In the genomic region with DNA sequence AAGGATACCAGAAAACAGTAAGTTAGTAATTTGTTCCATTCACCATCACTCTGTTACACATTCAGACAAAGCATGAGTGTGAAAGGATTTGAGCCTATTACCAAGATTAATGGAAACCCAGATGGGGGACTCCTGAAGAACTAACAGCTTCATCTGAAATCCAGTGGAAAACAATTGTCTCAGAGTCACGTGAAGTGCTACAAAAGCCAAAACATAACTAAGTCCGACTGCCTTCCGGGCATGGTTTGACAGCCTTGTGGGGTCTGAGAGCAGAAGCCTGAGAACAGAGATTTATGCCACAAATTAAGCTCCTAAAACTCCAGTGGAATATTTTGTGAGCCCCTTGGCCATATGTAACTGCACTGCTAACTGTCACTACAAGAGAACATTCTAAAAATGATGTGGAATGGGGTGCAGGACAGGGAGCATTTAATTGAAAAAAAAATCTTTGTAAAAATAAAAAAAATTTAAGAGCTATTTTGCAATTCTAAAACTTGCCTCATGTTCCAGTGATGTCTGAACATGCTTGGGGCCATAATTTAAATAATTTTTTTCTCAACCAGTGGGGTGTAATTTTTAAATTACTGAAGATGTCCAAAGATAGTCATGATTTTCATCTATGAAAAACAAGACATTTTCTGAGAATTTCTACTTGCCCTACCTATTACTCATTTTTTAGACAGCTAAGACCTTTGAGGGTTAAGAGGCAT, we compare ENCODE assay signal across 19 cellular contexts.
DNase-seq lines count a peak whose midpoint lies in the region; ATAC-seq and TF ChIP-seq lines count a peak whose summit lies in the region.
"Had no signal": no experiment of that assay in that cellular context is flagged by ENCODE, and none has a peak within 500 bp of the region (broad histone marks: within the 10 kb centered on the region; RNA-seq: fewer than 3 reads in every experiment).

No MANE protein-coding gene starts in this region.

- no peak overlapping the region for H2AFZ ChIP-seq in GM23248
- H2AFZ ChIP-seq: GM23338 had no signal

- H3F3A ChIP-seq in GM23248 (ENCODE audit: insufficient read depth), result peaks cover 11% of the 10 kb centered on the region

- H3K4me3 ChIP-seq in GM23248, result no peak overlapping the region
- H3K4me3 ChIP-seq in fibroblast of the aortic adventitia (ENCODE audit: low read depth, low read length), result no peak overlapping the region
- H3K4me3 ChIP-seq in skeletal muscle satellite cell (ENCODE audit: low read length), result peak overlapping the region; percentile 42
- no peak overlapping the region for H3K4me3 ChIP-seq in stomach
- H3K4me3 ChIP-seq in tibial artery, result no peak overlapping the region
- H3K4me3 ChIP-seq: GM23338, lung, thoracic aorta had no signal

- ATAC-seq in GM18502 (IDR thresholded peaks at IDR 0.05; ENCODE audit: poor library complexity, unreplicated experiment), result no peak
- no peak for ATAC-seq in stimulated activated effector memory CD8-positive, alpha-beta T cell treated with anti-CD3 and anti-CD28 coated beads, Interleukin-12 subunit alpha, Interleukin-12 subunit beta, amount 100 ng/mL, for 72 hours
- ATAC-seq: activated T-cell treated with anti-CD3 and anti-CD28 coated beads, Interleukin-2, amount 50 U/mL, for 72 hours; CD8-positive, alpha-beta T cell; GM23338 had no signal

- H3K27me3 ChIP-seq in GM23248 (replicated peaks; ENCODE audit: insufficient read depth) (no peaks in the 10 kb centered on the region), skeletal muscle satellite cell (ENCODE audit: control insufficient read depth, insufficient read depth, low read length) (no peaks in the 10 kb centered on the region), stomach (no peaks in the 10 kb centered on the region), tibial artery (no peaks in the 10 kb centered on the region)

- peaks cover 15% of the 10 kb centered on the region for H3K9me3 Mint-ChIP-seq in stimulated activated effector memory CD8-positive, alpha-beta T cell treated with anti-CD3 and anti-CD28 coated beads, Interleukin-12 subunit alpha, Interleukin-12 subunit beta, amount 100 ng/mL, for 72 hours
- H3K9me3 Mint-ChIP-seq: activated T-cell treated with anti-CD3 and anti-CD28 coated beads, Interleukin-2, amount 50 U/mL, for 72 hours; CD8-positive, alpha-beta T cell; endodermal cell; GM23338 had no signal

- DNase-seq in GM23248 (peak; percentile 42), fibroblast of the aortic adventitia (ENCODE audit: low read depth) (peak; percentile 25), stomach (no peak), tibial artery (no peak)
- DNase-seq in stimulated activated effector memory CD8-positive, alpha-beta T cell treated with anti-CD3 and anti-CD28 coated beads, Interleukin-12 subunit alpha, Interleukin-12 subunit beta, amount 100 ng/mL, for 72 hours (ENCODE audit: low spot score in 2 of 2), result no peak
- DNase-seq: activated T-cell treated with anti-CD3 and anti-CD28 coated beads, Interleukin-2, amount 50 U/mL, for 72 hours; CD8-positive, alpha-beta T cell; endodermal cell; hippocampal formation; islet precursor cell; KG1; NCI-H446 had no signal

- TF ChIP-seq EP300 in stomach (IDR thresholded peaks at IDR 0.05), result no peak

- no peaks in the 10 kb centered on the region for H3K9me2 ChIP-seq in GM23248 (ENCODE audit: insufficient read depth)

- H3K27ac Mint-ChIP-seq in stimulated activated effector memory CD8-positive, alpha-beta T cell treated with anti-CD3 and anti-CD28 coated beads, Interleukin-12 subunit alpha, Interleukin-12 subunit beta, amount 100 ng/mL, for 72 hours, result no peak overlapping the region
- H3K27ac Mint-ChIP-seq: activated naive CD8-positive, alpha-beta T cell; activated T-cell treated with anti-CD3 and anti-CD28 coated beads, Interleukin-2, amount 50 U/mL, for 72 hours; CD8-positive, alpha-beta T cell; endodermal cell; GM23338 had no signal

- H3K9me3 ChIP-seq in GM23248 (ENCODE audit: low read depth) (no peaks in the 10 kb centered on the region), skeletal muscle satellite cell (replicated peaks; ENCODE audit: low read length) (no peaks in the 10 kb centered on the region), stomach (peaks cover 0 to 4% (median 0%) of the 10 kb centered on the region in 4 donors), tibial artery (no peaks in the 10 kb centered on the region)
- H3K9me3 ChIP-seq: thoracic aorta had no signal

- TF ChIP-seq CTCF in VCaP (conservative IDR thresholded peaks at IDR 0.05) (no peak), fibroblast of the aortic adventitia (IDR thresholded peaks at IDR 0.05; ENCODE audit: insufficient read depth, low read length) (no peak), stomach (IDR thresholded peaks at IDR 0.05) (no peak), tibial artery (IDR thresholded peaks at IDR 0.05) (no peak)

- no peaks in the 10 kb centered on the region for H3K4me1 Mint-ChIP-seq in stimulated activated effector memory CD8-positive, alpha-beta T cell treated with anti-CD3 and anti-CD28 coated beads, Interleukin-12 subunit alpha, Interleukin-12 subunit beta, amount 100 ng/mL, for 72 hours

- no peak for TF ChIP-seq POLR2A in stomach (IDR thresholded peaks at IDR 0.05)

- H3K36me3 ChIP-seq in GM23248 (ENCODE audit: low read depth), result no peaks in the 10 kb centered on the region
- H3K36me3 ChIP-seq in skeletal muscle satellite cell (ENCODE audit: insufficient read depth, low read length), result no peaks in the 10 kb centered on the region
- H3K36me3 ChIP-seq in stomach, result no peaks in the 10 kb centered on the region
- H3K36me3 ChIP-seq in tibial artery, result no peaks in the 10 kb centered on the region
- H3K36me3 ChIP-seq: thoracic aorta had no signal

- H4K20me1 ChIP-seq in GM23248 (ENCODE audit: insufficient read depth), result no peaks in the 10 kb centered on the region

- WGBS in GM23248 (ENCODE audit: low coverage in 1 of 2, low lambda C conversion rate in 2 of 2, missing lambda C conversion rate in 2 of 2), 2 experiments, result 25 to 37% methylated on average over 3 of the region's 3 CpGs
- 71 to 83% (median 79%) methylated on average over 3 of the region's 3 CpGs for WGBS in stomach, 5 donors

- H3K9ac ChIP-seq in GM23248 (peak overlapping the region; percentile 39; the same call in 1 of the 2 replicates), skeletal muscle satellite cell (ENCODE audit: low read depth, low read length) (peak overlapping the region; percentile 76)

- no peak overlapping the region for H3K4me3 Mint-ChIP-seq in stimulated activated effector memory CD8-positive, alpha-beta T cell treated with anti-CD3 and anti-CD28 coated beads, Interleukin-12 subunit alpha, Interleukin-12 subunit beta, amount 100 ng/mL, for 72 hours
- H3K4me3 Mint-ChIP-seq: activated naive CD8-positive, alpha-beta T cell; activated T-cell treated with anti-CD3 and anti-CD28 coated beads, Interleukin-2, amount 50 U/mL, for 72 hours; CD8-positive, alpha-beta T cell; endodermal cell; GM23338 had no signal

- intact Hi-C loops in stomach (cut with DNase I; ENCODE audit: low total_unique reads) (no loop called here), tibial artery (cut with DNase I; ENCODE audit: low total_unique reads) (no loop called here)

- H3K27ac ChIP-seq in GM23248, result peak overlapping the region; percentile 57
- peak overlapping the region; percentile 81 for H3K27ac ChIP-seq in VCaP
- H3K27ac ChIP-seq in stomach, result no peak overlapping the region
- H3K27ac ChIP-seq in tibial artery, result no peak overlapping the region
- H3K27ac ChIP-seq: thoracic aorta had no signal

- peak overlapping the region; percentile 70 for H3K4me2 ChIP-seq in GM23248 (ENCODE audit: unreplicated experiment)
- H3K4me2 ChIP-seq in skeletal muscle satellite cell (ENCODE audit: low read length), result peak overlapping the region; percentile 65
- H3K4me2 ChIP-seq: GM23338 had no signal

- in situ Hi-C loops in GM23248 (cut with MboI), result no loop called here

- H3K4me1 ChIP-seq in GM23248 (ENCODE audit: insufficient read depth) (peaks cover 19% of the 10 kb centered on the region), skeletal muscle satellite cell (ENCODE audit: control insufficient read depth, insufficient read depth, low read length) (peaks cover 21% of the 10 kb centered on the region), stomach (no peaks in the 10 kb centered on the region), tibial artery (no peaks in the 10 kb centered on the region)

- H3K36me3 Mint-ChIP-seq in stimulated activated effector memory CD8-positive, alpha-beta T cell treated with anti-CD3 and anti-CD28 coated beads, Interleukin-12 subunit alpha, Interleukin-12 subunit beta, amount 100 ng/mL, for 72 hours, result no peaks in the 10 kb centered on the region
- H3K36me3 Mint-ChIP-seq: activated naive CD8-positive, alpha-beta T cell; CD8-positive, alpha-beta T cell had no signal

- no peaks in the 10 kb centered on the region for H3K79me2 ChIP-seq in GM23248 (ENCODE audit: insufficient read depth)

Comparison
In these comparisons a context has a peak if more than half of its experiments do, and no peak if none do; other contexts are left out.
1. DNase-seq: peak in GM23248 (single experiment) and fibroblast of the aortic adventitia (single experiment); none in stomach (single experiment), stimulated activated effector memory CD8-positive, alpha-beta T cell treated with anti-CD3 and anti-CD28 coated beads, Interleukin-12 subunit alpha, Interleukin-12 subunit beta, amount 100 ng/mL, for 72 hours (0 of 2) and tibial artery (0 of 2).
2. H3K27ac ChIP-seq: peak in GM23248 (single experiment) and VCaP (single experiment); none in stomach (0 of 5) and tibial artery (0 of 2).